In genomic region chr3:6447166-6447801, GRCh38 we compare ENCODE assay signal across 1 cellular context.
TF ChIP-seq lines count a peak whose summit lies in the region.

No MANE protein-coding gene starts in this region.

TF ChIP-seq in H1, 55 proteins besides CTCF, POLR2A, EP300 and RAD21:
- TF ChIP-seq CHD7 (IDR thresholded peaks at IDR 0.05; ENCODE audit: insufficient replicate concordance, low read length) (no peak), CHD1 (IDR thresholded peaks at IDR 0.05; ENCODE audit: low read depth, low read length) (no peak), PHF8 (conservative IDR thresholded peaks at IDR 0.05; ENCODE audit: low read depth, low read length) (no peak), FOSL1 (IDR thresholded peaks at IDR 0.05; ENCODE audit: insufficient read depth, low read depth, low read length) (no peak), TAF7 (optimal IDR thresholded peaks at IDR 0.05; ENCODE audit: borderline replicate concordance, low read depth, low read length) (no peak), TAF1 (IDR thresholded peaks at IDR 0.05; ENCODE audit: low read depth, low read length) (no peak), EGR1 (IDR thresholded peaks at IDR 0.05; ENCODE audit: borderline replicate concordance, low read depth, low read length) (no peak), RBBP5 (IDR thresholded peaks at IDR 0.05; ENCODE audit: borderline replicate concordance, low read depth, low read length) (no peak), CTBP2 (IDR thresholded peaks at IDR 0.05; ENCODE audit: borderline replicate concordance, insufficient read depth, insufficient read length, low read length) (no peak), HDAC2 (IDR thresholded peaks at IDR 0.05; ENCODE audit: borderline replicate concordance in 1 of 2, low read depth in 2 of 2, low read length in 2 of 2) (no peak), GTF2F1 (IDR thresholded peaks at IDR 0.05; ENCODE audit: borderline replicate concordance, low read depth, low read length) (no peak), ATF3 (IDR thresholded peaks at IDR 0.05; ENCODE audit: insufficient read depth, low read depth, low read length) (no peak), NRF1 (IDR thresholded peaks at IDR 0.05; ENCODE audit: low read depth, low read length) (no peak), ATF2 (IDR thresholded peaks at IDR 0.05; ENCODE audit: low read length) (no peak), USF2 (IDR thresholded peaks at IDR 0.05; ENCODE audit: low read length) (no peak), TBP (IDR thresholded peaks at IDR 0.05; ENCODE audit: low read depth, low read length) (no peak), SUZ12 (IDR thresholded peaks at IDR 0.05; ENCODE audit: low read length) (no peak), CHD2 (IDR thresholded peaks at IDR 0.05; ENCODE audit: low read length) (no peak), TEAD4 (IDR thresholded peaks at IDR 0.05; ENCODE audit: low read depth, low read length) (no peak), BRCA1 (IDR thresholded peaks at IDR 0.05; ENCODE audit: low read depth, low read length) (no peak)
